In the genomic region with DNA sequence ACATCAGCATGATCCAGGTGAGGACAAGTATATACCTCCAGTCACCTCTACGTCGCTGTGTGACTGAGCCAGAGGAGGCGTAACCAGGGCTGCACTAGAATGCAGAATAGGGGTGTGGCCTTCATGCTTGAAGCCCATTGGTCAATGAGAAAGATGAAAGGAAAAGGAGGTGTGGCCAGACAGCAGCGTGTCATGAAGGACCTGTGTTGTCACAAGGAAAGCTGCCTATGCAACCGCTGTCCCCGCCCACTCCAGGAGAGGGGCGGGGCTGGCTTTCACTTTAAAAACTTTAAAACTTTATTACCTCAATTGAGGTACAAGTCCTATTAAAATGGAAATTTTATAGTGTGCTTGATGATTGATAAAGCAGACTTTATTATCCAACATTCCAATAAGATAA, we compare ENCODE assay signal across 14 cellular contexts. TPM values are rescaled to one million over a fixed set of nuclear protein-coding genes. Genes with fewer than 3 reads are reported as not detected.
"Had no signal": no experiment of that assay in that cellular context is flagged by ENCODE, and none has a peak within 500 bp of the region (broad histone marks: within the 10 kb centered on the region; RNA-seq: fewer than 3 reads in every experiment).

A gene with protein sequence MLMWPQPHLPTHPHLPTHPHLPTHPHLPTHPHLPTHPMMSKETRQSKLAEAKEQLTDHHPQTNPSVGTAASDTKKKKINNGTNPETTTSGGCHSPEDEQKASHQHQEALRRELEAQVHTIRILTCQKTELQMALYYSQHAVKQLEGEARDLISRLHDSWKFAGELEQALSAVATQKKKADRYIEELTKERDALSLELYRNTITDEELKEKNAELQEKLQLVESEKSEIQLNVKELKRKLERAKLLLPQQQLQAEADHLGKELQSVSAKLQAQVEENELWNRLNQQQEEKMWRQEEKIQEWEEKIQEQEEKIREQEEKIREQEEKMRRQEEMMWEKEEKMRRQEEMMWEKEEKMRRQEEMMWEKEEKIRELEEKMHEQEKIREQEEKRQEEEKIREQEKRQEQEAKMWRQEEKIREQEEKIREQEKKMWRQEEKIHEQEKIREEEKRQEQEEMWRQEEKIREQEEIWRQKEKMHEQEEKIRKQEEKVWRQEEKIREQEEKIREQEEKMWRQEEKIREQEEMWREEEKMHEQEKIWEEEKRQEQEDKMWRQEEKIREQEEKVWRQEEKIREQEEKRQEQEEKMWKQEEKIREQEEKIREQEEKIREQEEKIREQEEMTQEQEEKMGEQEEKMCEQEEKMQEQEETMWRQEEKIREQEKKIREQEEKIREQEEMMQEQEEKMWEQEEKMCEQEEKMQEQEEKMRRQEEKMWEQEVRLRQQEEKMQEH (minus strand): TSS at position 101 of the 400 bp plus-strand sequence. CDS start 91 bp downstream, at position 10.

RNA-seq across cellular contexts. Expression of the gene that starts here (rescaled TPM):
- total RNA-seq: activated B cell treated with CpG ODN at 0.5 μM for 24 hours; activated CD4-positive, alpha-beta memory T cell treated with anti-CD3 and anti-CD28 coated beads for 36 hours; activated CD4-positive, alpha-beta memory T cell treated with anti-CD3 and anti-CD28 coated beads, Interleukin-2, amount 10 ng/mL, durations not matched to agents 7 days and 5 days; activated CD4-positive, alpha-beta T cell treated with anti-CD3 and anti-CD28 coated beads for 36 hours; activated CD4-positive, alpha-beta T cell treated with anti-CD3 and anti-CD28 coated beads, Interleukin-2, amount 10 ng/mL, durations not matched to agents 24 days and 14 days; activated CD4-positive, alpha-beta T cell treated with anti-CD3 and anti-CD28 coated beads, Interleukin-2, amount 10 ng/mL, durations not matched to agents 7 days and 5 days; activated CD8-positive, alpha-beta memory T cell treated with anti-CD3 and anti-CD28 coated beads for 36 hours; activated CD8-positive, alpha-beta memory T cell treated with anti-CD3 and anti-CD28 coated beads, Interleukin-2, amount 10 ng/mL, durations not matched to agents 7 days and 5 days; activated CD8-positive, alpha-beta T cell treated with anti-CD3 and anti-CD28 coated beads, Interleukin-2, amount 10 ng/mL, durations not matched to agents 7 days and 5 days; T-cell; T-helper 1 cell treated with Interleukin-12 subunit alpha and Interleukin-12 subunit beta and Interleukin-4 antibody, amounts not matched to agents 30 ng/mL and 1 ng/mL, for 36 hours; T-helper 17 cell; T-helper 2 cell treated with Interferon-gamma antibody and Interleukin-4, amounts not matched to agents 100 ng/mL and 5 ng/mL, for 36 hours; WTC11 had no signal
